In the genomic region with DNA sequence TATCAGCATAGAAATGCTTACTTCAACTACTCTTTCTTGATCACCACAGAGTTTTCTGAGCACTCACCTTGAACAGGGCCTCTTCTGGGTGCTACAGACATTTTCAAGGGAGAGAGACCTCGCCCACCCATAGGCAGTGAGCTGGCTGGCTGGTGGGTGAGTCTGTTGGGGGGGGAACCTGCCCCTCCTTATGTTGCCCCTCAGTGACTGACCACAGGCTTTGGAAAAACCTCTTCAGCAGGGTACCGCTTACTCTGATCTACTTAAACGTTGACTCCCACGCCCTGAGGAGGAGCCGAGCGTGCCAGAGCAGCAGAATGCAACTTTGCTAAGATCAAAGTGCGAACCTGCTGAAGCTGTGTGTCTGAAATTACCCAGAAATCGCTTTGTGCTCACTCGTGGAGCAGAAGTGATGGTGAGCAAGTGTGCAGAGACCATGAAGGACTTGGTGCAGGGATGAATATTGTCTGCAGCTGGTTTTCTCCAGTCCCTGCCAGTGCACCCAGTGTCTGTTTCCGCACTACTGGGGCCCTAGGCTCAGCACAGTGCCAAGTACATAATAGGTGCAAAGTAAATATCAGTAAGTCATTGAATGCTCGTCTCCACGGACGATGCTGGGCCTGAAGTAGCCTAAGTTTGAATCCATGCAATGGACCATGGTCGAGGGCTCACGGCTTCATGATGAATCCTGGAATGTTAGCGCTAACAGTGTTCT, we compare ENCODE assay signal across 1 cellular context.
TF ChIP-seq lines count a peak whose summit lies in the region.

No MANE protein-coding gene starts in this region.

TF ChIP-seq in HepG2, 621 proteins besides CTCF, POLR2A, EP300 and RAD21 (continued from another document):
- TF ChIP-seq, protein P1, sequence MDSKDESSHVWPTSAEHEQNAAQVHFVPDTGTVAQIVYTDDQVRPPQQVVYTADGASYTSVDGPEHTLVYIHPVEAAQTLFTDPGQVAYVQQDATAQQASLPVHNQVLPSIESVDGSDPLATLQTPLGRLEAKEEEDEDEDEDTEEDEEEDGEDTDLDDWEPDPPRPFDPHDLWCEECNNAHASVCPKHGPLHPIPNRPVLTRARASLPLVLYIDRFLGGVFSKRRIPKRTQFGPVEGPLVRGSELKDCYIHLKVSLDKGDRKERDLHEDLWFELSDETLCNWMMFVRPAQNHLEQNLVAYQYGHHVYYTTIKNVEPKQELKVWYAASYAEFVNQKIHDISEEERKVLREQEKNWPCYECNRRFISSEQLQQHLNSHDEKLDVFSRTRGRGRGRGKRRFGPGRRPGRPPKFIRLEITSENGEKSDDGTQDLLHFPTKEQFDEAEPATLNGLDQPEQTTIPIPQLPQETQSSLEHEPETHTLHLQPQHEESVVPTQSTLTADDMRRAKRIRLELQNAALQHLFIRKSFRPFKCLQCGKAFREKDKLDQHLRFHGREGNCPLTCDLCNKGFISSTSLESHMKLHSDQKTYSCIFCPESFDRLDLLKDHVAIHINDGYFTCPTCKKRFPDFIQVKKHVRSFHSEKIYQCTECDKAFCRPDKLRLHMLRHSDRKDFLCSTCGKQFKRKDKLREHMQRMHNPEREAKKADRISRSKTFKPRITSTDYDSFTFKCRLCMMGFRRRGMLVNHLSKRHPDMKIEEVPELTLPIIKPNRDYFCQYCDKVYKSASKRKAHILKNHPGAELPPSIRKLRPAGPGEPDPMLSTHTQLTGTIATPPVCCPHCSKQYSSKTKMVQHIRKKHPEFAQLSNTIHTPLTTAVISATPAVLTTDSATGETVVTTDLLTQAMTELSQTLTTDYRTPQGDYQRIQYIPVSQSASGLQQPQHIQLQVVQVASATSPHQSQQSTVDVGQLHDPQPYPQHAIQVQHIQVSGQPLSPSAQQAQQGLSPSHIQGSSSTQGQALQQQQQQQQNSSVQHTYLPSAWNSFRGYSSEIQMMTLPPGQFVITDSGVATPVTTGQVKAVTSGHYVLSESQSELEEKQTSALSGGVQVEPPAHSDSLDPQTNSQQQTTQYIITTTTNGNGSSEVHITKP (CRISPR knock-in tag; IDR thresholded peaks at IDR 0.05; ENCODE audit: low read depth) = no peak
- TF ChIP-seq KLF9 (CRISPR knock-in tag; IDR thresholded peaks at IDR 0.05; ENCODE audit: low read depth) = no peak
- TF ChIP-seq, protein P2, sequence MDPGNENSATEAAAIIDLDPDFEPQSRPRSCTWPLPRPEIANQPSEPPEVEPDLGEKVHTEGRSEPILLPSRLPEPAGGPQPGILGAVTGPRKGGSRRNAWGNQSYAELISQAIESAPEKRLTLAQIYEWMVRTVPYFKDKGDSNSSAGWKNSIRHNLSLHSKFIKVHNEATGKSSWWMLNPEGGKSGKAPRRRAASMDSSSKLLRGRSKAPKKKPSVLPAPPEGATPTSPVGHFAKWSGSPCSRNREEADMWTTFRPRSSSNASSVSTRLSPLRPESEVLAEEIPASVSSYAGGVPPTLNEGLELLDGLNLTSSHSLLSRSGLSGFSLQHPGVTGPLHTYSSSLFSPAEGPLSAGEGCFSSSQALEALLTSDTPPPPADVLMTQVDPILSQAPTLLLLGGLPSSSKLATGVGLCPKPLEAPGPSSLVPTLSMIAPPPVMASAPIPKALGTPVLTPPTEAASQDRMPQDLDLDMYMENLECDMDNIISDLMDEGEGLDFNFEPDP (CRISPR knock-in tag; conservative IDR thresholded peaks at IDR 0.05) = no peak
- 0 out of 2 replicates have a peak, but pooled peaks have one; percentile 34 for TF ChIP-seq ZNF782 (CRISPR knock-in tag; IDR thresholded peaks at IDR 0.05; ENCODE audit: borderline replicate concordance)
- TF ChIP-seq, protein P3, sequence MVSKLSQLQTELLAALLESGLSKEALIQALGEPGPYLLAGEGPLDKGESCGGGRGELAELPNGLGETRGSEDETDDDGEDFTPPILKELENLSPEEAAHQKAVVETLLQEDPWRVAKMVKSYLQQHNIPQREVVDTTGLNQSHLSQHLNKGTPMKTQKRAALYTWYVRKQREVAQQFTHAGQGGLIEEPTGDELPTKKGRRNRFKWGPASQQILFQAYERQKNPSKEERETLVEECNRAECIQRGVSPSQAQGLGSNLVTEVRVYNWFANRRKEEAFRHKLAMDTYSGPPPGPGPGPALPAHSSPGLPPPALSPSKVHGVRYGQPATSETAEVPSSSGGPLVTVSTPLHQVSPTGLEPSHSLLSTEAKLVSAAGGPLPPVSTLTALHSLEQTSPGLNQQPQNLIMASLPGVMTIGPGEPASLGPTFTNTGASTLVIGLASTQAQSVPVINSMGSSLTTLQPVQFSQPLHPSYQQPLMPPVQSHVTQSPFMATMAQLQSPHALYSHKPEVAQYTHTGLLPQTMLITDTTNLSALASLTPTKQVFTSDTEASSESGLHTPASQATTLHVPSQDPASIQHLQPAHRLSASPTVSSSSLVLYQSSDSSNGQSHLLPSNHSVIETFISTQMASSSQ (IDR thresholded peaks at IDR 0.05; ENCODE audit: low read depth) = peak; percentile 36; the same call in 1 of the 2 replicates
- TF ChIP-seq, protein P3 (CRISPR knock-in tag; IDR thresholded peaks at IDR 0.05; ENCODE audit: borderline replicate concordance) = no peak
- no peak for TF ChIP-seq MZF1 (CRISPR knock-in tag; IDR thresholded peaks at IDR 0.05; ENCODE audit: borderline replicate concordance)
- no peak for TF ChIP-seq AKAP8 (CRISPR knock-in tag; IDR thresholded peaks at IDR 0.05)
- TF ChIP-seq, protein P4, sequence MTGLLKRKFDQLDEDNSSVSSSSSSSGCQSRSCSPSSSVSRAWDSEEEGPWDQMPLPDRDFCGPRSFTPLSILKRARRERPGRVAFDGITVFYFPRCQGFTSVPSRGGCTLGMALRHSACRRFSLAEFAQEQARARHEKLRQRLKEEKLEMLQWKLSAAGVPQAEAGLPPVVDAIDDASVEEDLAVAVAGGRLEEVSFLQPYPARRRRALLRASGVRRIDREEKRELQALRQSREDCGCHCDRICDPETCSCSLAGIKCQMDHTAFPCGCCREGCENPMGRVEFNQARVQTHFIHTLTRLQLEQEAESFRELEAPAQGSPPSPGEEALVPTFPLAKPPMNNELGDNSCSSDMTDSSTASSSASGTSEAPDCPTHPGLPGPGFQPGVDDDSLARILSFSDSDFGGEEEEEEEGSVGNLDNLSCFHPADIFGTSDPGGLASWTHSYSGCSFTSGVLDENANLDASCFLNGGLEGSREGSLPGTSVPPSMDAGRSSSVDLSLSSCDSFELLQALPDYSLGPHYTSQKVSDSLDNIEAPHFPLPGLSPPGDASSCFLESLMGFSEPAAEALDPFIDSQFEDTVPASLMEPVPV (CRISPR knock-in tag; IDR thresholded peaks at IDR 0.05) = 0 out of 2 replicates have a peak, but pooled peaks have one; percentile 39
- TF ChIP-seq KMT2B (CRISPR knock-in tag; IDR thresholded peaks at IDR 0.05) = peak; percentile 56; the same call in 1 of the 2 replicates
- TF ChIP-seq ZNF44 (CRISPR knock-in tag; IDR thresholded peaks at IDR 0.05) = no peak
- no peak for TF ChIP-seq NAIF1 (CRISPR knock-in tag; IDR thresholded peaks at IDR 0.05; ENCODE audit: borderline replicate concordance)
- TF ChIP-seq, protein P5, sequence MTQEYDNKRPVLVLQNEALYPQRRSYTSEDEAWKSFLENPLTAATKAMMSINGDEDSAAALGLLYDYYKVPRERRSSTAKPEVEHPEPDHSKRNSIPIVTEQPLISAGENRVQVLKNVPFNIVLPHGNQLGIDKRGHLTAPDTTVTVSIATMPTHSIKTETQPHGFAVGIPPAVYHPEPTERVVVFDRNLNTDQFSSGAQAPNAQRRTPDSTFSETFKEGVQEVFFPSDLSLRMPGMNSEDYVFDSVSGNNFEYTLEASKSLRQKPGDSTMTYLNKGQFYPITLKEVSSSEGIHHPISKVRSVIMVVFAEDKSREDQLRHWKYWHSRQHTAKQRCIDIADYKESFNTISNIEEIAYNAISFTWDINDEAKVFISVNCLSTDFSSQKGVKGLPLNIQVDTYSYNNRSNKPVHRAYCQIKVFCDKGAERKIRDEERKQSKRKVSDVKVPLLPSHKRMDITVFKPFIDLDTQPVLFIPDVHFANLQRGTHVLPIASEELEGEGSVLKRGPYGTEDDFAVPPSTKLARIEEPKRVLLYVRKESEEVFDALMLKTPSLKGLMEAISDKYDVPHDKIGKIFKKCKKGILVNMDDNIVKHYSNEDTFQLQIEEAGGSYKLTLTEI (CRISPR knock-in tag; conservative IDR thresholded peaks at IDR 0.05) = no peak
- no peak for TF ChIP-seq ZNF879 (CRISPR knock-in tag; IDR thresholded peaks at IDR 0.05)
- peak; percentile 75 for TF ChIP-seq GATAD2A (CRISPR knock-in tag; IDR thresholded peaks at IDR 0.05)
- no peak for TF ChIP-seq JARID2 (CRISPR knock-in tag; IDR thresholded peaks at IDR 0.05; ENCODE audit: insufficient replicate concordance)
- TF ChIP-seq NKX3-1 (CRISPR knock-in tag; IDR thresholded peaks at IDR 0.05) = no peak
- TF ChIP-seq PAWR (CRISPR knock-in tag; IDR thresholded peaks at IDR 0.05; ENCODE audit: borderline replicate concordance) = no peak
- peak; percentile 62 for TF ChIP-seq ZNF629 (CRISPR knock-in tag; conservative IDR thresholded peaks at IDR 0.05)
